Comparison of ENCODE assay signal across 10 cellular contexts in the genomic region with DNA sequence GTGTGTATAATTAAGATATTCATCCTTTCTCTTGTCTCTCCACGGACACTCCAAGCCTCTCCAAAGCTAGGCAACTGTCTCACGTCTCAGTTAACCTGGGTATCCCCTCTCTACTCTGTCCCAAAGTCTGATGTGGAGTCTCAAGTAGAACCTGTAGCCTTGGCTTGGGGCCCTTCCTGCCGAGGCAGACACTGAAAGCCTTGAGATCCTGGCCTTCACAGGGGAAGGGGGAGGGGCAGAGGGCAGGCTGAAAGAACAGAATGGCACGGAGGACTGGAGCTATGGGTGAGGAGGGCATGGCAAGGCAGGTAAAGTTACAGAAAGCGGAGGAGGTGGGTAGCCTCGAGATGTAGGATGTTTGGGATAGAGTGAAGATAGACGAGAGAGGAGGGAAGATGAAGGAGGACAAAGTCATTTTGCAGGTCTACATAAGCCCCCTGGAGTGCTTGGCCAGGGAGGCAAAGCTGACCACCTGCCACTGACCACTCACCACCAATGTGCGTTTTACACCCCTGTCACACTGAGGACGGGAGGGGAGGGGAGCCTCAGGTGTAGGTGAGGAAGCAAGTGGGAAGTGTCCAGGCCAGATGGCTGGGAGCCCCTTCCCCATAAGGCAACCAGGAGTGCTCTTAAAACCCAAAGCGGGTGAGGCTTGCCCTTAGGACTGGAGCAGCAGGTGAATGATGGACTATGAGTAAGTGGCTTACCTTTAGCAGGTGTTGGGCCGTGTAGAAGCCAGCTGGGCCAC. TPM values are rescaled to one million over a fixed set of nuclear protein-coding genes. Genes with fewer than 3 reads are reported as not detected.
DNase-seq lines count a peak whose midpoint lies in the region; ATAC-seq and TF ChIP-seq lines count a peak whose summit lies in the region.
"Had no signal": no experiment of that assay in that cellular context is flagged by ENCODE, and none has a peak within 500 bp of the region (broad histone marks: within the 10 kb centered on the region; RNA-seq: fewer than 3 reads in every experiment).

No MANE protein-coding gene starts in this region.

- no peak overlapping the region for H4K91ac ChIP-seq in IMR-90 (ENCODE audit: insufficient read depth, low read depth, low read length)

- no peak overlapping the region for H4K8ac ChIP-seq in IMR-90 (ENCODE audit: low read depth in 2 of 2, low read length in 2 of 2)

- BruUV-seq in IMR-90 (replicated peaks; lab: Mats Ljungman, UMichigan) = no TSS peak

- H3K23ac ChIP-seq in IMR-90 (ENCODE audit: low read depth, low read length) = peak overlapping the region; percentile 17; the same call in 1 of the 2 replicates

- TF ChIP-seq RAD21 in IMR-90 (IDR thresholded peaks at IDR 0.05; ENCODE audit: low read length) = no peak

- H3K9me1 ChIP-seq in IMR-90 (ENCODE audit: insufficient read depth, low read length) = peaks cover 16% of the 10 kb centered on the region

- no peak overlapping the region for H2AFZ ChIP-seq in IMR-90 (replicated peaks; ENCODE audit: low read length, poor library complexity)

- peaks cover 5% of the 10 kb centered on the region for H3K36me3 Mint-ChIP-seq in CD4-positive, alpha-beta T cell (ENCODE audit: low read depth)
- no peaks in the 10 kb centered on the region for H3K36me3 Mint-ChIP-seq in natural killer cell

- in situ Hi-C loops in IMR-90 (cut with MboI; ENCODE audit: low sequenced_read_pairs) = loop anchor here (25.0 kb wide), 1 partner anchor 659 kb away; the partner anchor contains the start of genes RPL38 and TTYH2

- H3K27me3 Mint-ChIP-seq in CD4-positive, alpha-beta T cell = no peaks in the 10 kb centered on the region
- no peaks in the 10 kb centered on the region for H3K27me3 Mint-ChIP-seq in natural killer cell (ENCODE audit: low read depth in 2 of 2)

- peak overlapping the region; percentile 97 for H3K4me2 ChIP-seq in IMR-90 (ENCODE audit: low read depth, low read length)

- H3K9ac ChIP-seq in IMR-90 (ENCODE audit: low read depth, low read length) = no peak overlapping the region; the same call in 1 of the 2 replicates

- ATAC-seq in CD4-positive, alpha-beta T cell (ENCODE audit: poor library complexity) = no peak
- no peak for ATAC-seq in IMR-90 (ENCODE audit: low read depth)
- ATAC-seq in natural killer cell = no peak
- ATAC-seq: pancreas had no signal

- WGBS in IMR-90 (ENCODE audit: extremely low coverage in 2 of 2, insufficient read length in 1 of 2), 2 experiments = 100% methylated on average over 2 of the region's 11 CpGs; no CpG with 5 or more reads in 1 of the 2 experiments

- H3K36me3 ChIP-seq in IMR-90 (ENCODE audit: control insufficient read depth, insufficient read depth, low read length) (peaks cover 1% of the 10 kb centered on the region; the same call in 1 of the 2 replicates), breast epithelium (no peaks in the 10 kb centered on the region)
- H3K36me3 ChIP-seq: pancreas had no signal

- dilution Hi-C loops in IMR-90 (cut with HindIII; ENCODE audit: low sequenced_read_pairs, unreplicated experiment) = no loop called here

- H3K4ac ChIP-seq in IMR-90 (ENCODE audit: low read depth, low read length) = no peak overlapping the region; the same call in 1 of the 2 replicates

- no peaks in the 10 kb centered on the region for H3K9me3 ChIP-seq in CD4-positive, alpha-beta T cell (ENCODE audit: control insufficient read depth, low read length)
- H3K9me3 ChIP-seq in IMR-90 (ENCODE audit: control insufficient read depth, insufficient read depth, low read length) (no peaks in the 10 kb centered on the region), breast epithelium (no peaks in the 10 kb centered on the region)
- H3K9me3 ChIP-seq: pancreas had no signal

- 0 out of 2 replicates have a peak, but pooled peaks cover 3% of the 10 kb centered on the region for H4K20me1 ChIP-seq in IMR-90 (ENCODE audit: insufficient read depth, low read length)

- H3K79me1 ChIP-seq in IMR-90 (ENCODE audit: low read depth in 1 of 2, low read length in 2 of 2) = peaks cover 17 to 35% of the 10 kb centered on the region in 2 experiments; a peak in 3 of 4 replicates

- CTCF ChIA-PET in CD4-positive, alpha-beta T cell (lab: Charles Lee) = interaction anchor here (1.0 kb wide), 1 partner anchor 9 kb away, joined by 5 read pairs; no protein-coding TSS in a partner anchor
- CTCF ChIA-PET in IMR-90 (lab: Yijun Ruan, JAX) = no interaction called here

- H3K27ac Mint-ChIP-seq in CD4-positive, alpha-beta T cell = no peak overlapping the region
- H3K27ac Mint-ChIP-seq in natural killer cell = no peak overlapping the region

- no peaks in the 10 kb centered on the region for H3K9me3 Mint-ChIP-seq in CD4-positive, alpha-beta T cell
- no peaks in the 10 kb centered on the region for H3K9me3 Mint-ChIP-seq in natural killer cell

- H2BK120ac ChIP-seq in IMR-90 (ENCODE audit: low read depth, low read length) = no peak overlapping the region

- no peak overlapping the region for H3K27ac ChIP-seq in CD4-positive, alpha-beta T cell (ENCODE audit: low read depth, low read length)
- H3K27ac ChIP-seq in IMR-90 (ENCODE audit: insufficient read depth, low read length) = no peak overlapping the region
- H3K27ac ChIP-seq in breast epithelium = no peak overlapping the region
- H3K27ac ChIP-seq: pancreas had no signal

- H2AK9ac ChIP-seq in IMR-90 (replicated peaks; ENCODE audit: low read depth, low read length, poor library complexity) = peak overlapping the region; percentile 99

- H2BK15ac ChIP-seq in IMR-90 (ENCODE audit: low read depth, low read length) = no peak overlapping the region

- no peak overlapping the region for H2BK5ac ChIP-seq in IMR-90 (ENCODE audit: low read depth, low read length, poor library complexity, severe bottlenecking)

- H3K4me3 ChIP-seq in IMR-90 (ENCODE audit: insufficient read depth, low read depth, low read length) (peak overlapping the region; percentile 92), breast epithelium (peak overlapping the region in 2 of 3 donors; percentile 64 to 79)

- POLR2A ChIA-PET in CD4-positive, alpha-beta T cell (lab: Charles Lee) = no interaction called here
- POLR2A ChIA-PET in IMR-90 (lab: Charles Lee; ENCODE audit: unreplicated experiment) = no interaction called here

- TF ChIP-seq POLR2A in IMR-90 (IDR thresholded peaks at IDR 0.05; ENCODE audit: low read depth, low read length) = no peak
- no peak for TF ChIP-seq POLR2A in breast epithelium (IDR thresholded peaks at IDR 0.05)

- intact Hi-C loops in CD4-positive, alpha-beta T cell (cut with DNase I, micrococcal nuclease) = loop anchor here (2.0 to 5.0 kb wide), 3 partner anchors 19 to 391 kb away; partner anchors contain the start of genes GGA3 (in 1 of the 2), MRPS7 (in 1 of the 2) and NAT9 (in 1 of the 2)
- intact Hi-C loops in IMR-90 (cut with micrococcal nuclease) = no loop called here
- intact Hi-C loops in breast epithelium (cut with DNase I; ENCODE audit: low total_unique reads) = loop anchor here (2.0 kb wide), 1 partner anchor 123 kb away; the partner anchor contains the start of gene NHERF1
- intact Hi-C loops in natural killer cell (cut with micrococcal nuclease) = no loop called here

- no peak for TF ChIP-seq CTCF in CD4-positive, alpha-beta T cell (IDR thresholded peaks at IDR 0.05)
- no peak for TF ChIP-seq CTCF in IMR-90 (conservative IDR thresholded peaks at IDR 0.05; ENCODE audit: low read depth, low read length)
- TF ChIP-seq CTCF in breast epithelium (IDR thresholded peaks at IDR 0.05) = no peak
- no peak for TF ChIP-seq CTCF in natural killer cell (IDR thresholded peaks at IDR 0.05)

- no peak overlapping the region for H3K56ac ChIP-seq in IMR-90 (ENCODE audit: extremely low read depth, insufficient read depth, low read length)

- H3K27me3 ChIP-seq in CD4-positive, alpha-beta T cell (ENCODE audit: control insufficient read depth, insufficient read depth, low read length) = no peaks in the 10 kb centered on the region
- H3K27me3 ChIP-seq in IMR-90 (ENCODE audit: control insufficient read depth, insufficient read depth, low read length) (no peaks in the 10 kb centered on the region), breast epithelium (no peaks in the 10 kb centered on the region)
- H3K27me3 ChIP-seq: pancreas had no signal

- H3K4me1 Mint-ChIP-seq in CD4-positive, alpha-beta T cell (ENCODE audit: low read depth) = peaks cover 24% of the 10 kb centered on the region
- H3K4me1 Mint-ChIP-seq in natural killer cell = peaks cover 22 to 29% of the 10 kb centered on the region in 2 donors

- H3K14ac ChIP-seq in IMR-90 (replicated peaks; ENCODE audit: low read depth, low read length) = 0 out of 2 replicates have a peak overlapping the region, but pooled peaks have one; percentile 89

- H3K4me1 ChIP-seq in IMR-90 (ENCODE audit: control insufficient read depth, insufficient read depth, low read length) = peaks cover 11% of the 10 kb centered on the region
- peaks cover 0 to 5% of the 10 kb centered on the region in 2 donors for H3K4me1 ChIP-seq in breast epithelium

- no peak overlapping the region for H2BK20ac ChIP-seq in IMR-90 (ENCODE audit: low read depth, low read length)

- H3K4me3 Mint-ChIP-seq in CD4-positive, alpha-beta T cell = peak overlapping the region; percentile 52
- H3K4me3 Mint-ChIP-seq in natural killer cell = peak overlapping the region; percentile 95

- DNase-seq in CD4-positive, alpha-beta T cell = no peak
- DNase-seq in IMR-90 (no peak), breast epithelium (ENCODE audit: low spot score in 2 of 2) (no peak), natural killer cell (no peak), Ammon's horn (ENCODE audit: low spot score) (no peak), AG08396 (ENCODE audit: low spot score) (no peak), DMS53 treated with DMSO at 0.1 percent for 48 hours (lab: John Stamatoyannopoulos, UW; ENCODE audit: unreplicated experiment) (no peak), middle frontal gyrus (ENCODE audit: extremely low spot score, low spot score) (no peak)
- DNase-seq: NCI-H774 had no signal

- 0 out of 2 replicates have a peak overlapping the region, but pooled peaks have one; percentile 27 for H2AK5ac ChIP-seq in IMR-90 (ENCODE audit: low read depth, low read length)

- no peak overlapping the region for H3K18ac ChIP-seq in IMR-90 (ENCODE audit: low read depth, low read length)

- H4K5ac ChIP-seq in IMR-90 (ENCODE audit: low read depth, low read length) = no peak overlapping the region; the same call in 1 of the 2 replicates

RNA-seq across cellular contexts. Expression of gene FDXR, which starts 1.3 kb away (rescaled TPM):
- 1 to 10 TPM; 2.1 to 2.7 TPM for total RNA-seq in CD4-positive, alpha-beta T cell
- total RNA-seq in IMR-90 (2012; rRNA removed) (12.2 and 12.4 TPM in 2 replicates), breast epithelium (1 to 10 TPM; 7.3 to 9.3 (median 8.8) TPM), natural killer cell (1 to 10 TPM; 4.5 to 9.1 (median 7.8) TPM)
- 18.6 and 21.9 TPM in 2 replicates for polyA plus RNA-seq in IMR-90 (2012; rRNA removed)
- polyA plus RNA-seq in IMR-90 (2012; cell fraction: cytosol; rRNA removed) = 28.4 and 36.3 TPM in 2 replicates
- 35.0 and 82.3 TPM in 2 replicates for polyA plus RNA-seq in IMR-90 (2012; cell fraction: nucleus; rRNA removed; ENCODE audit: low replicate concordance)

RNA-seq across cellular contexts. Expression of gene GRIN2C, which starts 11.8 kb away (rescaled TPM):
- total RNA-seq in CD4-positive, alpha-beta T cell = not detected
- total RNA-seq in IMR-90 (2012; rRNA removed) (not detected in 2 replicates), breast epithelium (under 1 TPM in 1 of 3 donors, not detected in 2; 0.48 TPM), natural killer cell (not detected)
- 0.22 TPM in 1 of 2 replicates, not detected in the other for polyA plus RNA-seq in IMR-90 (2012; rRNA removed)
- not detected in 2 replicates for polyA plus RNA-seq in IMR-90 (2012; cell fraction: cytosol; rRNA removed)
- polyA plus RNA-seq in IMR-90 (2012; cell fraction: nucleus; rRNA removed; ENCODE audit: low replicate concordance) = 0.16 and 0.69 TPM in 2 replicates

RNA-seq across cellular contexts. Expression of gene FADS6, which starts 21.9 kb away (rescaled TPM):
- total RNA-seq in CD4-positive, alpha-beta T cell = not detected
- not detected in 2 replicates for total RNA-seq in IMR-90 (2012; rRNA removed)
- not detected in 2 replicates for polyA plus RNA-seq in IMR-90 (2012; rRNA removed)
- polyA plus RNA-seq in IMR-90 (2012; cell fraction: cytosol; rRNA removed) = not detected in 2 replicates
- not detected in 2 replicates for polyA plus RNA-seq in IMR-90 (2012; cell fraction: nucleus; rRNA removed; ENCODE audit: low replicate concordance)
- total RNA-seq in breast epithelium = under 1 TPM in 2 of 3 donors, not detected in 1; 0.33 to 0.80 TPM
- not detected for total RNA-seq in natural killer cell

RNA-seq across cellular contexts. Expression of gene USH1G, which starts 51.6 kb away (rescaled TPM):
- total RNA-seq in CD4-positive, alpha-beta T cell = not detected
- total RNA-seq in IMR-90 (2012; rRNA removed) (not detected in 2 replicates), breast epithelium (not detected), natural killer cell (not detected)
- polyA plus RNA-seq in IMR-90 (2012; rRNA removed) = not detected in 2 replicates
- polyA plus RNA-seq in IMR-90 (2012; cell fraction: cytosol; rRNA removed) = 0.01 TPM in 1 of 2 replicates, not detected in the other
- polyA plus RNA-seq in IMR-90 (2012; cell fraction: nucleus; rRNA removed; ENCODE audit: low replicate concordance) = not detected in 2 replicates

RNA-seq across cellular contexts. Expression of gene OTOP2, which starts 52.6 kb away (rescaled TPM):
- total RNA-seq in CD4-positive, alpha-beta T cell = not detected
- total RNA-seq in IMR-90 (2012; rRNA removed) = not detected in 2 replicates
- polyA plus RNA-seq in IMR-90 (2012; rRNA removed) = not detected in 2 replicates
- not detected in 2 replicates for polyA plus RNA-seq in IMR-90 (2012; cell fraction: cytosol; rRNA removed)
- polyA plus RNA-seq in IMR-90 (2012; cell fraction: nucleus; rRNA removed; ENCODE audit: low replicate concordance) = not detected in 2 replicates
- under 1 TPM in 1 of 3 donors, not detected in 2; 0.33 TPM for total RNA-seq in breast epithelium
- not detected for total RNA-seq in natural killer cell
- total RNA-seq: pancreas had no signal
- polyA plus RNA-seq: pancreas had no signal

Comparison
In these comparisons a context has a peak if more than half of its experiments do, and no peak if none do; other contexts are left out.
1. intact Hi-C loops: an anchor here in CD4-positive, alpha-beta T cell (2.0 to 5.0 kb wide) and breast epithelium (2.0 kb wide); none called in IMR-90 and natural killer cell.